In genomic region chr15:69034352-69034751, GRCh38 we compare ENCODE assay signal across 14 cellular contexts. TPM values are rescaled to one million over a fixed set of nuclear protein-coding genes. Genes with fewer than 3 reads are reported as not detected.
DNase-seq lines count a peak whose midpoint lies in the region; ATAC-seq, FAIRE-seq and TF ChIP-seq lines count a peak whose summit lies in the region.
"Had no signal": no experiment of that assay in that cellular context is flagged by ENCODE, and none has a peak within 500 bp of the region (broad histone marks: within the 10 kb centered on the region; RNA-seq: fewer than 3 reads in every experiment).

No MANE protein-coding gene starts in this region.

- BruUV-seq in MCF 10A (replicated peaks; lab: Mats Ljungman, UMichigan) (no TSS peak), PC-9 (replicated peaks; lab: Mats Ljungman, UMichigan) (no TSS peak)

- CTCF ChIA-PET in MCF 10A (lab: Yijun Ruan, JAX) (interaction anchor here (0.7 to 0.9 kb wide), 3 partner anchors 25 to 1454 kb away, joined by 3 to 5 read pairs (median 4); no protein-coding TSS in a partner anchor), PC-9 (lab: Charles Lee) (interaction anchor here (0.9 kb wide), 2 partner anchors 360 to 999 kb away, joined by 3 to 13 read pairs; no protein-coding TSS in a partner anchor)

- no peaks in the 10 kb centered on the region for H3K9me3 Mint-ChIP-seq in MCF 10A (ENCODE audit: unreplicated experiment)
- H3K9me3 Mint-ChIP-seq: activated T-helper 1 cell treated with anti-CD3 and anti-CD28 coated beads, Interleukin-12 subunit alpha, Interleukin-12 subunit beta, Interleukin-2, Interleukin-4 antibody, amounts not matched to agents 30 ng/mL and 10 ng/mL and 1 ng/mL, durations not matched to agents 14 hours and 24 hours and 36 hours had no signal

- ATAC-seq in esophagus mucosa: peak; percentile 21

- H3K27ac ChIP-seq in breast epithelium (no peak overlapping the region), PC-9 (peak overlapping the region; percentile 74)

- no peaks in the 10 kb centered on the region for H3K27me3 Mint-ChIP-seq in MCF 10A (ENCODE audit: insufficient read depth, unreplicated experiment)

- H3K9me2 ChIP-seq in PC-9 (ENCODE audit: insufficient read depth): no peaks in the 10 kb centered on the region

- POLR2A ChIA-PET in MCF 10A (lab: Yijun Ruan, JAX) (interaction anchor here (0.7 to 1.1 kb wide), 2 partner anchors 11 to 206 kb away, joined by 3 read pairs; no protein-coding TSS in a partner anchor), PC-9 (lab: Charles Lee; ENCODE audit: unreplicated experiment) (interaction anchor here (0.6 kb wide), 4 partner anchors 182 to 1899 kb away, joined by 3 to 6 read pairs (median 4); no protein-coding TSS in a partner anchor)

- H3K4me2 ChIP-seq in PC-9: no peak overlapping the region; the same call in 1 of the 2 replicates

- H3K27ac Mint-ChIP-seq in MCF 10A (ENCODE audit: low read depth, unreplicated experiment): no peak overlapping the region
- H3K27ac Mint-ChIP-seq: activated T-helper 1 cell treated with anti-CD3 and anti-CD28 coated beads, Interleukin-12 subunit alpha, Interleukin-12 subunit beta, Interleukin-2, Interleukin-4 antibody, amounts not matched to agents 30 ng/mL and 10 ng/mL and 1 ng/mL, durations not matched to agents 14 hours and 24 hours and 36 hours had no signal

- TF ChIP-seq CTCF in MCF 10A (IDR thresholded peaks at IDR 0.05; ENCODE audit: unreplicated experiment) (no peak), breast epithelium (IDR thresholded peaks at IDR 0.05) (no peak), PC-9 (conservative IDR thresholded peaks at IDR 0.05) (no peak)

- DNase-seq in MCF 10A (ENCODE audit: unreplicated experiment) (peak; percentile 71), breast epithelium (ENCODE audit: low spot score in 2 of 2) (no peak), PC-9 (peak in 1 of 2 experiments; percentile 73), urothelium cell line (ENCODE audit: low spot score) (peak; percentile 84), NCI-H146 (lab: John Stamatoyannopoulos, UW) (no peak), iPS-NIHi7 (ENCODE audit: extremely low spot score) (no peak), DMS 273 (lab: John Stamatoyannopoulos, UW; ENCODE audit: unreplicated experiment) (no peak)
- DNase-seq: cortex of kidney; hypothalamus; NCI-H2029 treated with DMSO at 0.1 percent for 48 hours; stimulated activated CD8-positive, alpha-beta memory T cell treated with anti-CD3 and anti-CD28 coated beads, Interleukin-4, amount 100 ng/mL, for 48 hours had no signal

- no peak overlapping the region for H3K4me3 Mint-ChIP-seq in MCF 10A (ENCODE audit: unreplicated experiment)
- H3K4me3 Mint-ChIP-seq: activated T-helper 1 cell treated with anti-CD3 and anti-CD28 coated beads, Interleukin-12 subunit alpha, Interleukin-12 subunit beta, Interleukin-2, Interleukin-4 antibody, amounts not matched to agents 30 ng/mL and 10 ng/mL and 1 ng/mL, durations not matched to agents 14 hours and 24 hours and 36 hours had no signal

- H3K4me1 ChIP-seq in breast epithelium (peaks cover 0 to 2% of the 10 kb centered on the region in 2 donors), PC-9 (replicated peaks; ENCODE audit: insufficient read depth) (peaks cover 26% of the 10 kb centered on the region)

- no peak for TF ChIP-seq POLR2A in breast epithelium (IDR thresholded peaks at IDR 0.05)

- H2AFZ ChIP-seq in PC-9: no peak overlapping the region

- no peaks in the 10 kb centered on the region for H4K20me1 ChIP-seq in PC-9 (ENCODE audit: insufficient read depth)

- no peaks in the 10 kb centered on the region for H3K36me3 ChIP-seq in breast epithelium
- no peaks in the 10 kb centered on the region for H3K36me3 ChIP-seq in PC-9 (ENCODE audit: low read depth)

- peaks cover 0 to 3% of the 10 kb centered on the region in 2 donors for H3K27me3 ChIP-seq in breast epithelium
- no peaks in the 10 kb centered on the region for H3K27me3 ChIP-seq in PC-9 (ENCODE audit: insufficient read depth, low read depth)

- intact Hi-C loops in MCF 10A (cut with micrococcal nuclease) (no loop called here), breast epithelium (cut with DNase I; ENCODE audit: low total_unique reads) (loop anchor here (2.0 kb wide), 1 partner anchor 40 kb away; no protein-coding TSS in a partner anchor), PC-9 (cut with micrococcal nuclease; ENCODE audit: unreplicated experiment) (no loop called here)

- H3K4me3 ChIP-seq in breast epithelium (no peak overlapping the region), PC-9 (no peak overlapping the region)

- no peaks in the 10 kb centered on the region for H3K79me2 ChIP-seq in PC-9 (ENCODE audit: low read depth)

- FAIRE-seq in urothelium cell line (lab: Jason Lieb, UNC): peak; percentile 27

- peaks cover 9% of the 10 kb centered on the region for H3K36me3 Mint-ChIP-seq in MCF 10A (ENCODE audit: insufficient read depth, unreplicated experiment)

- peaks cover 6% of the 10 kb centered on the region for H3F3A ChIP-seq in PC-9 (ENCODE audit: insufficient read depth, low read depth)

- H3K9me3 ChIP-seq in breast epithelium (no peaks in the 10 kb centered on the region), PC-9 (ENCODE audit: insufficient read depth, low read depth) (no peaks in the 10 kb centered on the region)

- H3K4me1 Mint-ChIP-seq in MCF 10A (ENCODE audit: insufficient read depth, unreplicated experiment): peaks cover 5% of the 10 kb centered on the region

RNA-seq across cellular contexts. Expression of gene NOX5, which starts 19.9 kb away (rescaled TPM):
- total RNA-seq in MCF 10A (2022) (1.4 and 1.8 TPM in 2 replicates), breast epithelium (1 to 10 TPM; 1.0 to 2.6 (median 1.9) TPM), PC-9 (2021) (0.85 and 1.5 TPM in 2 replicates), esophagus mucosa (0.44 TPM)
- total RNA-seq: OCI-LY7 had no signal

Comparison
In these comparisons a context has a peak if more than half of its experiments do, and no peak if none do; other contexts are left out.
1. DNase-seq: peak in MCF 10A (single experiment) and urothelium cell line (single experiment); none in breast epithelium (0 of 2), NCI-H146 (single experiment), iPS-NIHi7 (single experiment) and DMS 273 (single experiment).